Comparison of ENCODE assay signal across 14 cellular contexts in the genomic region with DNA sequence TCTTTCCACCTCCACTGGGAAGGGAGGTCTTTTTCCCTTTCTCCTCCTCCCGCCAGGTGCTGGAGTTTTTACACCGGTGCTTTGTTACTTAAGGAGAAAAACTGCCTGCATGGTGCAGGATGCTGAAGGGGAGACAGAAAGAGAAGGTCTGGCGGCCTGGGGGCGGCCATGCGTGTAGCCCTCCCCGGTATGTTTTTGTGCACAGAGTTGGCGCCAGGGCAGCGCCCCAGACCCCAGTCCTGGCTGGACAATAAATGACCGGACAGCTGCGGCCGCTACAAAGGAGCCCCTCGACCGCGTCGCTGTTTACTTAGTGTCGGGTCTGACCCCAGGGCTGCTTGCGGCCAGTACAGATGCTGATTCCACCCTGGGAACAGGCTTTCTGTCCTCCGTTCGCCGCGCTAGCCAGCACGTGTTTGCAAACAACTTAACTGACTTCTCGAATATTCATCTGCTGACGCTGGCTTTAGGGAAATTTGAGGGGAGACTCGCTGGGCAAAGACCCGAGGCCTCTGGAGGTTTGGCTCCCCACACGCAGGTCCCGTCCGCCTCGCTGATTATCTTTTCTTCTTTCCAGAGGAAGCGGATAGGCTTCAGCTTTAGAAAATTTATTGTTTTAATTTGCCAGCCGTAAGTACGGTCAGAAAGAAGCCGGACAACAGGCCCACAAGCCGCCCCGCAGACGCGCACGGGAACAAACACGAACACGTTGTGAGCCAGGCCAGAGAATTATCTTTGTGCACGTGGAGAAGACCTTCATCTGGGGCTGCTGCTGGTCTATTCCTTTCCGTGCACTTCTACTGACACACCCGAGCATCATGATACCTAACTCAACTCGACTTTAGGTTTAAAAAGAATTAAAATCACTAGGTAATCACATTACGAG. TPM values are rescaled to one million over a fixed set of nuclear protein-coding genes. Genes with fewer than 3 reads are reported as not detected.
"Had no signal": no experiment of that assay in that cellular context is flagged by ENCODE, and none has a peak within 500 bp of the region (broad histone marks: within the 10 kb centered on the region; RNA-seq: fewer than 3 reads in every experiment).

No MANE protein-coding gene starts in this region.

- H3K4me3 Mint-ChIP-seq: activated CD4-positive, alpha-beta memory T cell treated with anti-CD3 and anti-CD28 coated beads for 36 hours; activated naive CD8-positive, alpha-beta T cell treated with anti-CD3 and anti-CD28 coated beads, Interleukin-2, amount 10 ng/mL, durations not matched to agents 7 days and 5 days; activated T-cell treated with anti-CD3 and anti-CD28 coated beads, Interleukin-2, amount 50 U/mL, for 72 hours; stimulated activated naive B cell treated with anti-CD40 and anti-IgM and Interleukin-4, amounts not matched to agents 10 μg/mL and 1 μg/mL and 100 μg/mL, for 72 hours; T-helper 17 cell had no signal

- H3K4me1 Mint-ChIP-seq: activated naive CD8-positive, alpha-beta T cell treated with anti-CD3 and anti-CD28 coated beads, Interleukin-2, amount 10 ng/mL, durations not matched to agents 7 days and 5 days; T-helper 17 cell had no signal

- H3K36me3 ChIP-seq: right atrium auricular region, tibial nerve had no signal

- H3K4me1 ChIP-seq: parathyroid adenoma, right atrium auricular region had no signal

- DNase-seq: activated CD4-positive, alpha-beta memory T cell treated with anti-CD3 and anti-CD28 coated beads for 36 hours; activated naive CD8-positive, alpha-beta T cell treated with anti-CD3 and anti-CD28 coated beads, Interleukin-2, amount 10 ng/mL, durations not matched to agents 7 days and 5 days; activated T-cell treated with anti-CD3 and anti-CD28 coated beads, Interleukin-2, amount 50 U/mL, for 72 hours; anterior cingulate cortex; effector CD4-positive, alpha-beta T cell; left cardiac atrium; stimulated activated naive B cell treated with anti-CD40 and anti-IgM and Interleukin-4, amounts not matched to agents 10 μg/mL and 1 μg/mL and 100 μg/mL, for 72 hours; T-helper 17 cell had no signal

- H3K27ac Mint-ChIP-seq: activated CD4-positive, alpha-beta memory T cell treated with anti-CD3 and anti-CD28 coated beads for 36 hours; activated naive CD8-positive, alpha-beta T cell treated with anti-CD3 and anti-CD28 coated beads, Interleukin-2, amount 10 ng/mL, durations not matched to agents 7 days and 5 days; activated T-cell treated with anti-CD3 and anti-CD28 coated beads, Interleukin-2, amount 50 U/mL, for 72 hours; stimulated activated naive B cell treated with anti-CD40 and anti-IgM and Interleukin-4, amounts not matched to agents 10 μg/mL and 1 μg/mL and 100 μg/mL, for 72 hours; T-helper 17 cell had no signal

- H3K9me3 ChIP-seq: right atrium auricular region had no signal

- H3K27ac ChIP-seq: hepatocyte, parathyroid adenoma, right atrium auricular region, tibial nerve had no signal

- H3K36me3 Mint-ChIP-seq: activated naive CD8-positive, alpha-beta T cell treated with anti-CD3 and anti-CD28 coated beads, Interleukin-2, amount 10 ng/mL, durations not matched to agents 7 days and 5 days had no signal

- H3K9ac ChIP-seq: parathyroid adenoma had no signal

- H3K4me3 ChIP-seq: hepatocyte, right atrium auricular region, tibial nerve had no signal

RNA-seq across cellular contexts. Expression of gene ZIC4, which starts 46.9 kb away (rescaled TPM):
- total RNA-seq: activated CD4-positive, alpha-beta memory T cell treated with anti-CD3 and anti-CD28 coated beads for 36 hours; activated naive CD8-positive, alpha-beta T cell treated with anti-CD3 and anti-CD28 coated beads, Interleukin-2, amount 10 ng/mL, durations not matched to agents 7 days and 5 days; activated T-cell treated with anti-CD3 and anti-CD28 coated beads, Interleukin-2, amount 50 U/mL, for 72 hours; bronchial epithelial cell; left cardiac atrium; lung microvascular endothelial cell; right atrium auricular region; T-helper 17 cell had no signal

RNA-seq across cellular contexts. Expression of gene ZIC1, which starts 49.7 kb away (rescaled TPM):
- total RNA-seq: activated CD4-positive, alpha-beta memory T cell treated with anti-CD3 and anti-CD28 coated beads for 36 hours; activated naive CD8-positive, alpha-beta T cell treated with anti-CD3 and anti-CD28 coated beads, Interleukin-2, amount 10 ng/mL, durations not matched to agents 7 days and 5 days; activated T-cell treated with anti-CD3 and anti-CD28 coated beads, Interleukin-2, amount 50 U/mL, for 72 hours; bronchial epithelial cell; left cardiac atrium; lung microvascular endothelial cell; T-helper 17 cell; tibial nerve had no signal
